Comparison of ENCODE assay signal across 18 cellular contexts in the genomic region with DNA sequence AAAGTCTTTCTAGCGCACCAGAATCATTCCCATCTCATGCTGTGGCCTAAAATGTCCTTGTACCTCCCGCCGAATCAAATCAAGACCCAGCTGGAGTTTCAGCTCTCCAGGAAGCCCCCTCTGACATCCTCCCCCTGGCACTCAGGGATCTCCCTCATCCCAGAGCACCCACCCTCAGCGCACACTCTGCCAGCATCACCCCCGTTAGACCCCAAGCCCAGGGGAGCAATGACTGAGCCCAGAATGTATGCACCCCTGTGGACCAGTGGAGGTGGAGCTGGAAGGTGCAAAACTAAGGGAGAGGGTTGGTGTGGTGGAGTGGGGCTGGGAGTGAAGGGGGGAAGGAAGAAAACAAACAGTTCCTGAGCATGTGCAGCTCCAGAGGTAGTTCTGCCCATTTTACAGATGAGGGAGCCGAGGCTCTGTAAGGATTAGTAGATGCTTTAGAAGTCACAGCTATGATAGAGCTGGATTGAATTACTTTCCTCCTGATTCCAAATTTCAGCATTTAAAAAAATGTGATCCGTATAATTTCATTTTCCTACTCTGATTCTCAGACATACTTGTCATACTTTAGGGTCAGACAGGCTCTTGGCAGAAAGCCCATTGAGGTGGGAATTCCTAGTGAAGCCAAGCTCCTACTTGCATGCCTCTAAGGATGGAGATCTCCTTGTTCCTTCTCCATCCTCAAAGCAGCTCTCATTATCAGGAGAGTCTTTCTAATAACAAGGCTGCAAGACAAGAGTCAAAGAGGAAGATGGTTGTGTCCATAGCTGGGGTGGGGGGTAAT.
"Had no signal": no experiment of that assay in that cellular context is flagged by ENCODE, and none has a peak within 500 bp of the region (broad histone marks: within the 10 kb centered on the region; RNA-seq: fewer than 3 reads in every experiment).

No MANE protein-coding gene starts in this region.

- H3K4me3 ChIP-seq: lung, pancreas, skin epidermis had no signal

- H3K4me1 ChIP-seq: pancreas had no signal

- H3K4me1 Mint-ChIP-seq: activated naive CD8-positive, alpha-beta T cell treated with anti-CD3 and anti-CD28 coated beads, Interleukin-2, amount 50 U/mL, for 24 hours; activated T-helper 17 cell treated with anti-CD3 and anti-CD28 coated beads, Interleukin-2, amount 50 U/mL, for 72 hours; stimulated activated naive B cell treated with anti-CD40 and anti-IgM and Interleukin-4, amounts not matched to agents 10 μg/mL and 1 μg/mL and 100 μg/mL, for 72 hours had no signal

- H3K36me3 ChIP-seq: pancreas had no signal

- H3K9me3 ChIP-seq: pancreas had no signal

- H3K27ac ChIP-seq: pancreas, skin epidermis, VCaP had no signal

- ATAC-seq: activated naive CD8-positive, alpha-beta T cell treated with anti-CD3 and anti-CD28 coated beads, Interleukin-2, amount 50 U/mL, for 24 hours; activated T-helper 17 cell treated with anti-CD3 and anti-CD28 coated beads, Interleukin-2, amount 50 U/mL, for 72 hours; pancreas; stimulated activated naive B cell treated with anti-CD40 and anti-IgM and Interleukin-4, amounts not matched to agents 10 μg/mL and 1 μg/mL and 100 μg/mL, for 72 hours had no signal

- FAIRE-seq: pancreas had no signal

- DNase-seq: activated CD4-positive, alpha-beta T cell treated with anti-CD3 and anti-CD28 coated beads, Interleukin-2, amount 50 U/mL, for 48 hours; activated naive CD4-positive, alpha-beta T cell treated with anti-CD3 and anti-CD28 coated beads for 36 hours; activated naive CD8-positive, alpha-beta T cell treated with anti-CD3 and anti-CD28 coated beads, Interleukin-2, amount 50 U/mL, for 24 hours; central memory CD4-positive, alpha-beta T cell; effector memory CD4-positive, alpha-beta T cell; foreskin melanocyte; head of caudate nucleus; pancreas; stimulated activated CD4-positive, alpha-beta T cell treated with anti-CD3 and anti-CD28 coated beads, Interleukin-15, amount 100 ng/mL, for 24 hours; stimulated activated CD4-positive, alpha-beta T cell treated with anti-CD3 and anti-CD28 coated beads, Interleukin-4, amount 100 ng/mL, for 1 hour; stimulated activated naive B cell treated with anti-CD40 and anti-IgM and Interleukin-4, amounts not matched to agents 10 μg/mL and 1 μg/mL and 100 μg/mL, for 72 hours; trophoblast cell had no signal

- H3K27me3 ChIP-seq: pancreas had no signal

- H3K27me3 Mint-ChIP-seq: dendritic cell treated with granulocyte-macrophage colony-stimulating factor and Interleukin-4, amounts not matched to agents 40 ng/mL and 50 ng/mL, for 4 days had no signal

- H3K36me3 Mint-ChIP-seq: mesothelial cell of epicardium; stimulated activated naive B cell treated with anti-CD40 and anti-IgM and Interleukin-4, amounts not matched to agents 10 μg/mL and 1 μg/mL and 100 μg/mL, for 72 hours had no signal

- H3K9me3 Mint-ChIP-seq: activated naive CD4-positive, alpha-beta T cell treated with anti-CD3 and anti-CD28 coated beads for 36 hours; dendritic cell treated with granulocyte-macrophage colony-stimulating factor and Interleukin-4, amounts not matched to agents 40 ng/mL and 50 ng/mL, for 4 days; mesothelial cell of epicardium had no signal

- H3K4me3 Mint-ChIP-seq: activated naive CD4-positive, alpha-beta T cell treated with anti-CD3 and anti-CD28 coated beads for 36 hours; activated naive CD8-positive, alpha-beta T cell treated with anti-CD3 and anti-CD28 coated beads, Interleukin-2, amount 50 U/mL, for 24 hours; activated T-helper 17 cell treated with anti-CD3 and anti-CD28 coated beads, Interleukin-2, amount 50 U/mL, for 72 hours; dendritic cell treated with granulocyte-macrophage colony-stimulating factor and Interleukin-4, amounts not matched to agents 40 ng/mL and 50 ng/mL, for 4 days; mesothelial cell of epicardium; stimulated activated naive B cell treated with anti-CD40 and anti-IgM and Interleukin-4, amounts not matched to agents 10 μg/mL and 1 μg/mL and 100 μg/mL, for 72 hours had no signal

- H3K27ac Mint-ChIP-seq: activated naive CD4-positive, alpha-beta T cell treated with anti-CD3 and anti-CD28 coated beads for 36 hours; activated naive CD8-positive, alpha-beta T cell treated with anti-CD3 and anti-CD28 coated beads, Interleukin-2, amount 50 U/mL, for 24 hours; activated T-helper 17 cell treated with anti-CD3 and anti-CD28 coated beads, Interleukin-2, amount 50 U/mL, for 72 hours; dendritic cell treated with granulocyte-macrophage colony-stimulating factor and Interleukin-4, amounts not matched to agents 40 ng/mL and 50 ng/mL, for 4 days; mesothelial cell of epicardium; stimulated activated naive B cell treated with anti-CD40 and anti-IgM and Interleukin-4, amounts not matched to agents 10 μg/mL and 1 μg/mL and 100 μg/mL, for 72 hours had no signal
